Comparison of ENCODE assay signal across 8 cellular contexts in genomic region chr20:32357869-32358631, GRCh38. TPM values are rescaled to one million over a fixed set of nuclear protein-coding genes. Genes with fewer than 3 reads are reported as not detected.
A peak's percentile ranks its signal among the peaks of the same experiment; 100 is the strongest.
DNase-seq lines count a peak whose midpoint lies in the region; ATAC-seq, FAIRE-seq and TF ChIP-seq lines count a peak whose summit lies in the region.

TSS of gene ASXL1 (plus strand) at chr20:32358331. CDS start at chr20:32358776, 445 bp downstream.

- peaks cover 12 to 37% (median 22%) of the 10 kb centered on the region in 3 donors for H3K4me1 ChIP-seq in pancreas
- peaks cover 0 to 51% (median 27%) of the 10 kb centered on the region in 4 donors for H3K4me1 ChIP-seq in tibial artery

- H3K36me3 ChIP-seq in pancreas (no peaks in the 10 kb centered on the region), tibial artery (no peaks in the 10 kb centered on the region)

- no peak for TF ChIP-seq CTCF in GM12864 (IDR thresholded peaks at IDR 0.05; ENCODE audit: low read depth, low read length, missing control alignments)
- TF ChIP-seq CTCF in pancreas (IDR thresholded peaks at IDR 0.05) = no peak
- peak; percentile 13 to 16 for TF ChIP-seq CTCF in tibial artery (IDR thresholded peaks at IDR 0.05)

- ATAC-seq in HG02678 (IDR thresholded peaks at IDR 0.05; ENCODE audit: unreplicated experiment) = peak; percentile 79
- peak; percentile 97 for ATAC-seq in Right ventricle myocardium inferior
- peak; percentile 92 to 95 (median 92) for ATAC-seq in pancreas

- FAIRE-seq in pancreas (lab: Jason Lieb, UNC) = no peak

- peak within 1 kb of the TSS; percentile 94 to 98 (median 96) for H3K27ac ChIP-seq in pancreas
- H3K27ac ChIP-seq in tibial artery = peak within 1 kb of the TSS; percentile 87 to 97

- H3K9me3 ChIP-seq in pancreas = no peaks in the 10 kb centered on the region
- no peaks in the 10 kb centered on the region for H3K9me3 ChIP-seq in tibial artery

- H3K27me3 ChIP-seq in pancreas (no peaks in the 10 kb centered on the region), tibial artery (no peaks in the 10 kb centered on the region)

- WGBS in pancreas, 2 donors = 0 to 1% methylated on average over 60 to 83 of the region's 83 CpGs

- intact Hi-C loops in Right ventricle myocardium inferior (cut with DNase I) = loop anchor here (2.0 to 5.0 kb wide), 4 partner anchors 23 to 151 kb away; partner anchors contain the start of genes PLAGL2 and POFUT1
- intact Hi-C loops in pancreas (cut with DNase I) = no loop called here
- intact Hi-C loops in tibial artery (cut with DNase I; ENCODE audit: low total_unique reads) = loop anchor here (2.0 kb wide), 1 partner anchor 125 kb away; no protein-coding TSS in a partner anchor

- H3K4me3 ChIP-seq in GM12864 (ENCODE audit: low read depth, low read length) (peak within 1 kb of the TSS; percentile 90), pancreas (peak within 1 kb of the TSS; percentile 79 to 94 (median 86)), tibial artery (peak within 1 kb of the TSS; percentile 60 to 90)

- peak; percentile 89 for DNase-seq in GM12864 (ENCODE audit: low read depth)
- peak; percentile 97 to 99 (median 98) for DNase-seq in NCI-H1417 (lab: John Stamatoyannopoulos, UW)
- DNase-seq in SW 1271 (lab: John Stamatoyannopoulos, UW) = peak; percentile 98 to 99
- peak; percentile 89 for DNase-seq in activated naive CD8-positive, alpha-beta T cell treated with anti-CD3 and anti-CD28 coated beads, Interleukin-2, amount 50 U/mL, for 16 hours (ENCODE audit: low read depth, low spot score)
- peak; percentile 99 for DNase-seq in Right ventricle myocardium inferior (ENCODE audit: missing footprints)
- DNase-seq in pancreas = peak; percentile 98 to 99 (median 98)
- peak; percentile 94 to 98 for DNase-seq in tibial artery

RNA-seq across cellular contexts. Expression of gene ASXL1, which starts in this region (rescaled TPM):
- 23.1 TPM for total RNA-seq in Right ventricle myocardium inferior
- total RNA-seq in pancreas = 10 to 100 TPM; 32.9 to 57.7 (median 34.5) TPM
- 10 to 100 TPM; 41.5 to 49.4 TPM for polyA plus RNA-seq in pancreas

Comparison
In these comparisons a context has a peak if more than half of its experiments do, and no peak if none do; other contexts are left out.
1. Peak in every context shown above with its lines: DNase-seq, ATAC-seq, H3K4me3 ChIP-seq and H3K27ac ChIP-seq.
2. CTCF ChIP-seq: peak in tibial artery (2 of 2); none in GM12864 (single experiment) and pancreas (0 of 4).
3. intact Hi-C loops: an anchor here in Right ventricle myocardium inferior (2.0 to 5.0 kb wide) and tibial artery (2.0 kb wide); none called in pancreas.